1 cellular context compared by ENCODE assay signal in the genomic region with DNA sequence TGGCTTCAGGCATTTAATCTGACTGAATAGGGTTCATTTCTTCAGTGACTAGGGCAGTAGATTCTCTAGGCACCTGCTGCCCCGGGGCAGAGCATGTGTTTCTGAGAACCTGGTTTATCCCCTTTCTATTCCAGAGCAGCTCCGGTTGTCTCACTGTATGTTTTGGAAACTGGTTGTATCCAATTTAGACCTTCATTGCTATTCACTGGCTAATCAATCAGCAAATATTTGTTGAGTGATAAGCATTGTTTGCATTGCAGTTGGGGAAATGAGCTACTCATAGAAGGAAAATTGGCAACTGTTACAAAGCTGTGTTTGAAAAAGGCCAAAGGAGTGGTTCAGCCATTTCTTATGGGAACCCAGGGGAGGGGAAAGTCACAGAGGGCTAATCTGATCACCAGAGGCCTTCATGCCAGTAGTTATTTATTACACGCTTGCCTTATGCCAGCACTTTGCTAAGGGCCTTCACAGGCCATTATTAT.
TF ChIP-seq lines count a peak whose summit lies in the region.

No MANE protein-coding gene starts in this region.

TF ChIP-seq in HepG2, 621 proteins besides CTCF, POLR2A, EP300 and RAD21 (continued from another document and continues in another):
- TF ChIP-seq FOSL1 (CRISPR knock-in tag; IDR thresholded peaks at IDR 0.05; ENCODE audit: borderline replicate concordance) (no peak), WIZ (CRISPR knock-in tag; IDR thresholded peaks at IDR 0.05) (no peak), ZNF34 (CRISPR knock-in tag; IDR thresholded peaks at IDR 0.05; ENCODE audit: borderline replicate concordance) (0 out of 2 replicates have a peak, but pooled peaks have one; percentile 33), NR2F2 (IDR thresholded peaks at IDR 0.05; ENCODE audit: borderline replicate concordance, low read depth) (no peak; the same call in 1 of the 2 replicates), SETDB1 (CRISPR knock-in tag; IDR thresholded peaks at IDR 0.05; ENCODE audit: borderline replicate concordance) (no peak), NCOR1 (IDR thresholded peaks at IDR 0.05; ENCODE audit: borderline replicate concordance, low read length) (peak; percentile 60; the same call in 1 of the 2 replicates), ZNF460 (CRISPR knock-in tag; IDR thresholded peaks at IDR 0.05; ENCODE audit: borderline replicate concordance) (no peak), FOXM1 (CRISPR knock-in tag; IDR thresholded peaks at IDR 0.05) (no peak), CBX2 (IDR thresholded peaks at IDR 0.05; ENCODE audit: low read depth, low read length) (no peak), CBX2 (CRISPR knock-in tag; IDR thresholded peaks at IDR 0.05; ENCODE audit: low read depth) (no peak), THAP11 (CRISPR knock-in tag; IDR thresholded peaks at IDR 0.05) (peak; percentile 62), TARDBP (CRISPR knock-in tag; IDR thresholded peaks at IDR 0.05) (peak; percentile 58; the same call in 1 of the 2 replicates), IRF2 (CRISPR knock-in tag; IDR thresholded peaks at IDR 0.05) (peak; percentile 54; the same call in 1 of the 2 replicates), ZSCAN22 (CRISPR knock-in tag; IDR thresholded peaks at IDR 0.05) (no peak), SMC3 (IDR thresholded peaks at IDR 0.05; ENCODE audit: low read length) (no peak), ZNF24 (IDR thresholded peaks at IDR 0.05) (0 out of 2 replicates have a peak, but pooled peaks have one; percentile 43), CHCHD3 (CRISPR knock-in tag; IDR thresholded peaks at IDR 0.05) (no peak), ZFY (CRISPR knock-in tag; IDR thresholded peaks at IDR 0.05) (peak; percentile 41), CREB1 (IDR thresholded peaks at IDR 0.05) (no peak), CREB1 (CRISPR knock-in tag; IDR thresholded peaks at IDR 0.05) (peak; percentile 78), NFIC (IDR thresholded peaks at IDR 0.05; ENCODE audit: low read length) (peak; percentile 88), ZFP37 (CRISPR knock-in tag; IDR thresholded peaks at IDR 0.05; ENCODE audit: borderline replicate concordance) (no peak), LCORL (IDR thresholded peaks at IDR 0.05) (peak; percentile 31; the same call in 1 of the 2 replicates), LCORL (CRISPR knock-in tag; IDR thresholded peaks at IDR 0.05) (peak; percentile 88)
- TF ChIP-seq, protein P1, sequence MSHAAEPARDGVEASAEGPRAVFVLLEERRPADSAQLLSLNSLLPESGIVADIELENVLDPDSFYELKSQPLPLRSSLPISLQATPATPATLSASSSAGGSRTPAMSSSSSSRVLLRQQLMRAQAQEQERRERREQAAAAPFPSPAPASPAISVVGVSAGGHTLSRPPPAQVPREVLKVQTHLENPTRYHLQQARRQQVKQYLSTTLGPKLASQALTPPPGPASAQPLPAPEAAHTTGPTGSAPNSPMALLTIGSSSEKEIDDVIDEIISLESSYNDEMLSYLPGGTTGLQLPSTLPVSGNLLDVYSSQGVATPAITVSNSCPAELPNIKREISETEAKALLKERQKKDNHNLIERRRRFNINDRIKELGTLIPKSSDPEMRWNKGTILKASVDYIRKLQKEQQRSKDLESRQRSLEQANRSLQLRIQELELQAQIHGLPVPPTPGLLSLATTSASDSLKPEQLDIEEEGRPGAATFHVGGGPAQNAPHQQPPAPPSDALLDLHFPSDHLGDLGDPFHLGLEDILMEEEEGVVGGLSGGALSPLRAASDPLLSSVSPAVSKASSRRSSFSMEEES (CRISPR knock-in tag; IDR thresholded peaks at IDR 0.05), result no peak; the same call in 1 of the 2 replicates
- TF ChIP-seq, protein P2, sequence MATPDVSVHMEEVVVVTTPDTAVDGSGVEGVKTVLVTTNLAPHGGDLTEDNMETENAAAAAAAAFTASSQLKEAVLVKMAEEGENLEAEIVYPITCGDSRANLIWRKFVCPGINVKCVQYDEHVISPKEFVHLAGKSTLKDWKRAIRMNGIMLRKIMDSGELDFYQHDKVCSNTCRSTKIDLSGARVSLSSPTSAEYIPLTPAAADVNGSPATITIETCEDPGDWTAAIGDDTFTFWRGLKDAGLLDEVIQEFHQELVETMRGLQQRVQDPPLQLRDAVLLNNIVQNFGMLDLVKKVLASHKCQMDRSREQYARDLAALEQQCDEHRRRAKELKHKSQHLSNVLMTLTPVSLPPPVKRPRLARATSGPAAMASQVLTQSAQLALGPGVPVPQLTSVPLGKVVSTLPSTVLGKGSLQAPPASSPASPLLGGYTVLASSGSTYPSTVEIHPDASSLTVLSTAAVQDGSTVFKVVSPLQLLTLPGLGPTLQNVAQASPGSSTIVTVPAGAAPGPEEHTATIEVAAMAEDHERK (CRISPR knock-in tag; IDR thresholded peaks at IDR 0.05; ENCODE audit: low read depth), result no peak
- TF ChIP-seq, protein P3, sequence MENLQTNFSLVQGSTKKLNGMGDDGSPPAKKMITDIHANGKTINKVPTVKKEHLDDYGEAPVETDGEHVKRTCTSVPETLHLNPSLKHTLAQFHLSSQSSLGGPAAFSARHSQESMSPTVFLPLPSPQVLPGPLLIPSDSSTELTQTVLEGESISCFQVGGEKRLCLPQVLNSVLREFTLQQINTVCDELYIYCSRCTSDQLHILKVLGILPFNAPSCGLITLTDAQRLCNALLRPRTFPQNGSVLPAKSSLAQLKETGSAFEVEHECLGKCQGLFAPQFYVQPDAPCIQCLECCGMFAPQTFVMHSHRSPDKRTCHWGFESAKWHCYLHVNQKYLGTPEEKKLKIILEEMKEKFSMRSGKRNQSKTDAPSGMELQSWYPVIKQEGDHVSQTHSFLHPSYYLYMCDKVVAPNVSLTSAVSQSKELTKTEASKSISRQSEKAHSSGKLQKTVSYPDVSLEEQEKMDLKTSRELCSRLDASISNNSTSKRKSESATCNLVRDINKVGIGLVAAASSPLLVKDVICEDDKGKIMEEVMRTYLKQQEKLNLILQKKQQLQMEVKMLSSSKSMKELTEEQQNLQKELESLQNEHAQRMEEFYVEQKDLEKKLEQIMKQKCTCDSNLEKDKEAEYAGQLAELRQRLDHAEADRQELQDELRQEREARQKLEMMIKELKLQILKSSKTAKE (CRISPR knock-in tag; IDR thresholded peaks at IDR 0.05; ENCODE audit: borderline replicate concordance), result peak; percentile 53; the same call in 1 of the 2 replicates
- TF ChIP-seq, protein P4, sequence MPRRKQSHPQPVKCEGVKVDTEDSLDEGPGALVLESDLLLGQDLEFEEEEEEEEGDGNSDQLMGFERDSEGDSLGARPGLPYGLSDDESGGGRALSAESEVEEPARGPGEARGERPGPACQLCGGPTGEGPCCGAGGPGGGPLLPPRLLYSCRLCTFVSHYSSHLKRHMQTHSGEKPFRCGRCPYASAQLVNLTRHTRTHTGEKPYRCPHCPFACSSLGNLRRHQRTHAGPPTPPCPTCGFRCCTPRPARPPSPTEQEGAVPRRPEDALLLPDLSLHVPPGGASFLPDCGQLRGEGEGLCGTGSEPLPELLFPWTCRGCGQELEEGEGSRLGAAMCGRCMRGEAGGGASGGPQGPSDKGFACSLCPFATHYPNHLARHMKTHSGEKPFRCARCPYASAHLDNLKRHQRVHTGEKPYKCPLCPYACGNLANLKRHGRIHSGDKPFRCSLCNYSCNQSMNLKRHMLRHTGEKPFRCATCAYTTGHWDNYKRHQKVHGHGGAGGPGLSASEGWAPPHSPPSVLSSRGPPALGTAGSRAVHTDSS (CRISPR knock-in tag; conservative IDR thresholded peaks at IDR 0.05), result no peak
- TF ChIP-seq, protein P5, sequence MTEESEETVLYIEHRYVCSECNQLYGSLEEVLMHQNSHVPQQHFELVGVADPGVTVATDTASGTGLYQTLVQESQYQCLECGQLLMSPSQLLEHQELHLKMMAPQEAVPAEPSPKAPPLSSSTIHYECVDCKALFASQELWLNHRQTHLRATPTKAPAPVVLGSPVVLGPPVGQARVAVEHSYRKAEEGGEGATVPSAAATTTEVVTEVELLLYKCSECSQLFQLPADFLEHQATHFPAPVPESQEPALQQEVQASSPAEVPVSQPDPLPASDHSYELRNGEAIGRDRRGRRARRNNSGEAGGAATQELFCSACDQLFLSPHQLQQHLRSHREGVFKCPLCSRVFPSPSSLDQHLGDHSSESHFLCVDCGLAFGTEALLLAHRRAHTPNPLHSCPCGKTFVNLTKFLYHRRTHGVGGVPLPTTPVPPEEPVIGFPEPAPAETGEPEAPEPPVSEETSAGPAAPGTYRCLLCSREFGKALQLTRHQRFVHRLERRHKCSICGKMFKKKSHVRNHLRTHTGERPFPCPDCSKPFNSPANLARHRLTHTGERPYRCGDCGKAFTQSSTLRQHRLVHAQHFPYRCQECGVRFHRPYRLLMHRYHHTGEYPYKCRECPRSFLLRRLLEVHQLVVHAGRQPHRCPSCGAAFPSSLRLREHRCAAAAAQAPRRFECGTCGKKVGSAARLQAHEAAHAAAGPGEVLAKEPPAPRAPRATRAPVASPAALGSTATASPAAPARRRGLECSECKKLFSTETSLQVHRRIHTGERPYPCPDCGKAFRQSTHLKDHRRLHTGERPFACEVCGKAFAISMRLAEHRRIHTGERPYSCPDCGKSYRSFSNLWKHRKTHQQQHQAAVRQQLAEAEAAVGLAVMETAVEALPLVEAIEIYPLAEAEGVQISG (CRISPR knock-in tag; IDR thresholded peaks at IDR 0.05), result no peak
- TF ChIP-seq, protein P6, sequence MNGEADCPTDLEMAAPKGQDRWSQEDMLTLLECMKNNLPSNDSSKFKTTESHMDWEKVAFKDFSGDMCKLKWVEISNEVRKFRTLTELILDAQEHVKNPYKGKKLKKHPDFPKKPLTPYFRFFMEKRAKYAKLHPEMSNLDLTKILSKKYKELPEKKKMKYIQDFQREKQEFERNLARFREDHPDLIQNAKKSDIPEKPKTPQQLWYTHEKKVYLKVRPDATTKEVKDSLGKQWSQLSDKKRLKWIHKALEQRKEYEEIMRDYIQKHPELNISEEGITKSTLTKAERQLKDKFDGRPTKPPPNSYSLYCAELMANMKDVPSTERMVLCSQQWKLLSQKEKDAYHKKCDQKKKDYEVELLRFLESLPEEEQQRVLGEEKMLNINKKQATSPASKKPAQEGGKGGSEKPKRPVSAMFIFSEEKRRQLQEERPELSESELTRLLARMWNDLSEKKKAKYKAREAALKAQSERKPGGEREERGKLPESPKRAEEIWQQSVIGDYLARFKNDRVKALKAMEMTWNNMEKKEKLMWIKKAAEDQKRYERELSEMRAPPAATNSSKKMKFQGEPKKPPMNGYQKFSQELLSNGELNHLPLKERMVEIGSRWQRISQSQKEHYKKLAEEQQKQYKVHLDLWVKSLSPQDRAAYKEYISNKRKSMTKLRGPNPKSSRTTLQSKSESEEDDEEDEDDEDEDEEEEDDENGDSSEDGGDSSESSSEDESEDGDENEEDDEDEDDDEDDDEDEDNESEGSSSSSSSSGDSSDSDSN (CRISPR knock-in tag; IDR thresholded peaks at IDR 0.05), result peak; percentile 39
- TF ChIP-seq, protein P7, sequence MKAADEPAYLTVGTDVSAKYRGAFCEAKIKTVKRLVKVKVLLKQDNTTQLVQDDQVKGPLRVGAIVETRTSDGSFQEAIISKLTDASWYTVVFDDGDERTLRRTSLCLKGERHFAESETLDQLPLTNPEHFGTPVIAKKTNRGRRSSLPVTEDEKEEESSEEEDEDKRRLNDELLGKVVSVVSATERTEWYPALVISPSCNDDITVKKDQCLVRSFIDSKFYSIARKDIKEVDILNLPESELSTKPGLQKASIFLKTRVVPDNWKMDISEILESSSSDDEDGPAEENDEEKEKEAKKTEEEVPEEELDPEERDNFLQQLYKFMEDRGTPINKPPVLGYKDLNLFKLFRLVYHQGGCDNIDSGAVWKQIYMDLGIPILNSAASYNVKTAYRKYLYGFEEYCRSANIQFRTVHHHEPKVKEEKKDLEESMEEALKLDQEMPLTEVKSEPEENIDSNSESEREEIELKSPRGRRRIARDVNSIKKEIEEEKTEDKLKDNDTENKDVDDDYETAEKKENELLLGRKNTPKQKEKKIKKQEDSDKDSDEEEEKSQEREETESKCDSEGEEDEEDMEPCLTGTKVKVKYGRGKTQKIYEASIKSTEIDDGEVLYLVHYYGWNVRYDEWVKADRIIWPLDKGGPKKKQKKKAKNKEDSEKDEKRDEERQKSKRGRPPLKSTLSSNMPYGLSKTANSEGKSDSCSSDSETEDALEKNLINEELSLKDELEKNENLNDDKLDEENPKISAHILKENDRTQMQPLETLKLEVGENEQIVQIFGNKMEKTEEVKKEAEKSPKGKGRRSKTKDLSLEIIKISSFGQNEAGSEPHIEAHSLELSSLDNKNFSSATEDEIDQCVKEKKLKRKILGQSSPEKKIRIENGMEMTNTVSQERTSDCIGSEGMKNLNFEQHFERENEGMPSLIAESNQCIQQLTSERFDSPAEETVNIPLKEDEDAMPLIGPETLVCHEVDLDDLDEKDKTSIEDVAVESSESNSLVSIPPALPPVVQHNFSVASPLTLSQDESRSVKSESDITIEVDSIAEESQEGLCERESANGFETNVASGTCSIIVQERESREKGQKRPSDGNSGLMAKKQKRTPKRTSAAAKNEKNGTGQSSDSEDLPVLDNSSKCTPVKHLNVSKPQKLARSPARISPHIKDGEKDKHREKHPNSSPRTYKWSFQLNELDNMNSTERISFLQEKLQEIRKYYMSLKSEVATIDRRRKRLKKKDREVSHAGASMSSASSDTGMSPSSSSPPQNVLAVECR (CRISPR knock-in tag; IDR thresholded peaks at IDR 0.05; ENCODE audit: borderline replicate concordance), result peak; percentile 40; the same call in 1 of the 2 replicates
- TF ChIP-seq, protein P8, sequence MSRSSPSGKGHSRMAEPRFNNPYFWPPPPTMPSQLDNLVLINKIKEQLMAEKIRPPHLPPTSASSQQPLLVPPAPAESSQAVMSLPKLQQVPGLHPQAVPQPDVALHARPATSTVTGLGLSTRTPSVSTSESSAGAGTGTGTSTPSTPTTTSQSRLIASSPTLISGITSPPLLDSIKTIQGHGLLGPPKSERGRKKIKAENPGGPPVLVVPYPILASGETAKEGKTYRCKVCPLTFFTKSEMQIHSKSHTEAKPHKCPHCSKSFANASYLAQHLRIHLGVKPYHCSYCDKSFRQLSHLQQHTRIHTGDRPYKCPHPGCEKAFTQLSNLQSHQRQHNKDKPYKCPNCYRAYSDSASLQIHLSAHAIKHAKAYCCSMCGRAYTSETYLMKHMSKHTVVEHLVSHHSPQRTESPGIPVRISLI (CRISPR knock-in tag; IDR thresholded peaks at IDR 0.05; ENCODE audit: borderline replicate concordance), result peak; percentile 33; the same call in 1 of the 2 replicates
- TF ChIP-seq, protein P9, sequence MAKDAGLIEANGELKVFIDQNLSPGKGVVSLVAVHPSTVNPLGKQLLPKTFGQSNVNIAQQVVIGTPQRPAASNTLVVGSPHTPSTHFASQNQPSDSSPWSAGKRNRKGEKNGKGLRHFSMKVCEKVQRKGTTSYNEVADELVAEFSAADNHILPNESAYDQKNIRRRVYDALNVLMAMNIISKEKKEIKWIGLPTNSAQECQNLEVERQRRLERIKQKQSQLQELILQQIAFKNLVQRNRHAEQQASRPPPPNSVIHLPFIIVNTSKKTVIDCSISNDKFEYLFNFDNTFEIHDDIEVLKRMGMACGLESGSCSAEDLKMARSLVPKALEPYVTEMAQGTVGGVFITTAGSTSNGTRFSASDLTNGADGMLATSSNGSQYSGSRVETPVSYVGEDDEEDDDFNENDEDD (CRISPR knock-in tag; IDR thresholded peaks at IDR 0.05; ENCODE audit: borderline replicate concordance), result no peak
